In the genomic region with DNA sequence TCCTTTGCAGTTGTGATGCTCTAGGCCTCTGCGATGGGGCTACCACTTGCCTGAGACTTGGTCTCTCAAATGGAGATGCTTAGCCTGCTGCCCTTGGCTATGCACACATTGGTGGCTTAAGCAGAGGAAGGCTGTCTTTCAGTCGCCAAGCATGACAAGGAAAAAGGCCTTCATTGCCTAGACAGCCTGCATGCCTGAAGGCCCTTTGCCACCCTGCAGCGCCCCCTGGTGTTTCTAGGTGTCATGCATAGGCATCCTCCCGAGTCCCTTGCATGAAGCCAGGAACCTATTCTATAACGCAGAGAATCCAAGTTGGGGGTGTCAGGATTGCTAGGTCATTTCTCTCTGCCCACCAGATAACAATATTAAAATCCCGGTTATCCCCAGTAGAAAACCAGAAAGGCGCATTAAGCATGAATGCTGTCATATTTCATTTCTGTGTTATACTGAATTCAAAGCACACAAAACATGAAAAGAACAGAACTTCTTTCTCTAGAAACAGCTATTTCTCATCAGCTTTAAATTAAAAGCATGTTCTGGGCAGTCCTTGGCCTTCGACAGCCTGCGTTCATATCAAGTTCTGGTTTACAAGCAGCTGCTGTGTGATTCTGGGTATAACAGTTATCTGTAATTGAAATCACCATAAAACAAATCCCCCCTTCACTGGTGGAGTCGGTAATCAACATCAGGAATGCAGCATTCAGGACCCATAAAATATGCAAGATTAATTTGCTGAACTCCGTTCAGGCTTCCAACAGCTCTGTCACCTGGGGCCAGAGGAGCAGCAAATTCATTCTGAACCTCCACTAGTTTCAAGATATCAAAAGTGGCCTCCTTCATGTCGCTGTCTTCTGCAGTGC, we compare ENCODE assay signal across 9 cellular contexts. TPM values are rescaled to one million over a fixed set of nuclear protein-coding genes. Genes with fewer than 3 reads are reported as not detected.
DNase-seq lines count a peak whose midpoint lies in the region; FAIRE-seq and TF ChIP-seq lines count a peak whose summit lies in the region.
"Had no signal": no experiment of that assay in that cellular context is flagged by ENCODE, and none has a peak within 500 bp of the region (broad histone marks: within the 10 kb centered on the region; RNA-seq: fewer than 3 reads in every experiment).

No MANE protein-coding gene starts in this region.

- no peaks in the 10 kb centered on the region for H3K9me2 ChIP-seq in DOHH2 (replicated peaks; ENCODE audit: control insufficient read depth, low read length)
- H3K9me2 ChIP-seq in PC-9 (ENCODE audit: insufficient read depth), result no peaks in the 10 kb centered on the region

- H3K4me3 Mint-ChIP-seq in astrocyte (ENCODE audit: unreplicated experiment), result no peak overlapping the region

- H2AFZ ChIP-seq in PC-9, result no peak overlapping the region
- no peak overlapping the region for H2AFZ ChIP-seq in astrocyte (ENCODE audit: low read depth, low read length)

- intact Hi-C loops in PC-9 (cut with micrococcal nuclease; ENCODE audit: unreplicated experiment), result no loop called here

- peak; percentile 80 for TF ChIP-seq RAD21 in Ishikawa (IDR thresholded peaks at IDR 0.05; ENCODE audit: low read depth)

- no peaks in the 10 kb centered on the region for H3K36me3 Mint-ChIP-seq in astrocyte (ENCODE audit: low read depth, unreplicated experiment)

- H3K79me2 ChIP-seq in DOHH2 (ENCODE audit: control insufficient read depth, low read length), result no peaks in the 10 kb centered on the region
- no peaks in the 10 kb centered on the region for H3K79me2 ChIP-seq in PC-9 (ENCODE audit: low read depth)
- H3K79me2 ChIP-seq in astrocyte (ENCODE audit: insufficient read depth, low read length), result no peaks in the 10 kb centered on the region

- H3K4me2 ChIP-seq in DOHH2 (ENCODE audit: low read length) (no peak overlapping the region), PC-9 (no peak overlapping the region), astrocyte (ENCODE audit: low read length) (no peak overlapping the region)

- no peaks in the 10 kb centered on the region for H3K4me1 Mint-ChIP-seq in astrocyte (ENCODE audit: low read depth, unreplicated experiment)

- peak; percentile 75 for DNase-seq in GM20000 (ENCODE audit: low spot score)
- peak; percentile 41 to 50 for DNase-seq in PC-9
- DNase-seq in astrocyte (ENCODE audit: low read depth), result peak; percentile 12
- peak; percentile 72 for DNase-seq in iPS DF 4.7 (ENCODE audit: extremely low read depth, low spot score)
- DNase-seq in stimulated activated CD4-positive, alpha-beta T cell treated with anti-CD3 and anti-CD28 coated beads, Interleukin-15, amount 100 ng/mL, for 24 hours, result peak; percentile 63
- DNase-seq in central memory CD4-positive, alpha-beta T cell, result no peak

- no peaks in the 10 kb centered on the region for H4K20me1 ChIP-seq in DOHH2 (ENCODE audit: control insufficient read depth, insufficient read depth, low read depth, low read length)
- H4K20me1 ChIP-seq in PC-9 (ENCODE audit: insufficient read depth), result no peaks in the 10 kb centered on the region
- H4K20me1 ChIP-seq in astrocyte (ENCODE audit: insufficient read depth, low read length), result no peaks in the 10 kb centered on the region

- no peak for TF ChIP-seq EP300 in Ishikawa (IDR thresholded peaks at IDR 0.05; ENCODE audit: borderline replicate concordance)

- no peaks in the 10 kb centered on the region for H3K36me3 ChIP-seq in DOHH2 (ENCODE audit: control insufficient read depth, low read length)
- no peaks in the 10 kb centered on the region for H3K36me3 ChIP-seq in PC-9 (ENCODE audit: low read depth)
- no peaks in the 10 kb centered on the region for H3K36me3 ChIP-seq in astrocyte (ENCODE audit: insufficient read depth, low read length)

- H3F3A ChIP-seq in DOHH2 (ENCODE audit: control insufficient read depth, insufficient read depth) (no peaks in the 10 kb centered on the region), PC-9 (ENCODE audit: insufficient read depth, low read depth) (no peaks in the 10 kb centered on the region)

- H3K4me3 ChIP-seq in DOHH2 (ENCODE audit: low read length), result no peak overlapping the region
- no peak overlapping the region for H3K4me3 ChIP-seq in PC-9
- no peak overlapping the region for H3K4me3 ChIP-seq in astrocyte (ENCODE audit: insufficient read depth, low read depth, low read length)

- peaks cover 12% of the 10 kb centered on the region for H3K27me3 Mint-ChIP-seq in astrocyte (ENCODE audit: low read depth, unreplicated experiment)

- no peak overlapping the region for H3K9ac ChIP-seq in astrocyte (ENCODE audit: low read length)

- no peaks in the 10 kb centered on the region for H3K27me3 ChIP-seq in DOHH2 (ENCODE audit: control insufficient read depth, low read length)
- H3K27me3 ChIP-seq in PC-9 (ENCODE audit: insufficient read depth, low read depth), result no peaks in the 10 kb centered on the region
- no peaks in the 10 kb centered on the region for H3K27me3 ChIP-seq in astrocyte (ENCODE audit: insufficient read depth, low read length)

- H3K9me3 ChIP-seq in DOHH2 (ENCODE audit: control insufficient read depth, insufficient read depth, low read length) (no peaks in the 10 kb centered on the region), PC-9 (ENCODE audit: insufficient read depth, low read depth) (no peaks in the 10 kb centered on the region), astrocyte (ENCODE audit: insufficient read depth, low read depth, low read length) (no peaks in the 10 kb centered on the region)

- H3K27ac ChIP-seq in DOHH2 (ENCODE audit: low read depth, low read length), result no peak overlapping the region
- H3K27ac ChIP-seq in PC-9, result no peak overlapping the region
- no peak overlapping the region for H3K27ac ChIP-seq in astrocyte (ENCODE audit: low read depth, low read length)

- H3K4me1 ChIP-seq in DOHH2 (ENCODE audit: control insufficient read depth, low read length) (no peaks in the 10 kb centered on the region), PC-9 (replicated peaks; ENCODE audit: insufficient read depth) (no peaks in the 10 kb centered on the region), astrocyte (ENCODE audit: insufficient read depth, low read length) (no peaks in the 10 kb centered on the region)

- BruUV-seq in PC-9 (replicated peaks; lab: Mats Ljungman, UMichigan), result no TSS peak

- no peaks in the 10 kb centered on the region for H3K9me3 Mint-ChIP-seq in astrocyte (ENCODE audit: unreplicated experiment)

- POLR2A ChIA-PET in PC-9 (lab: Charles Lee; ENCODE audit: unreplicated experiment), result no interaction called here

- CTCF ChIA-PET in PC-9 (lab: Charles Lee), result no interaction called here

- H3K27ac Mint-ChIP-seq in astrocyte (ENCODE audit: unreplicated experiment), result no peak overlapping the region

- FAIRE-seq in astrocyte (lab: Jason Lieb, UNC), result no peak

- TF ChIP-seq CTCF in DOHH2 (IDR thresholded peaks at IDR 0.05; ENCODE audit: low read depth, low read length, poor library complexity, severe bottlenecking), result peak; percentile 93
- TF ChIP-seq CTCF in GM20000 (IDR thresholded peaks at IDR 0.05; ENCODE audit: extremely low read depth, missing control alignments), result peak; percentile 83
- TF ChIP-seq CTCF in PC-9 (conservative IDR thresholded peaks at IDR 0.05), result peak; percentile 80
- peak; percentile 66 for TF ChIP-seq CTCF in astrocyte (IDR thresholded peaks at IDR 0.05; ENCODE audit: insufficient read depth, low read depth, low read length)

TF ChIP-seq in Ishikawa, 13 proteins besides CTCF, POLR2A, EP300 and RAD21:
- TF ChIP-seq CEBPB (IDR thresholded peaks at IDR 0.05), result no peak
- TF ChIP-seq, protein P1, sequence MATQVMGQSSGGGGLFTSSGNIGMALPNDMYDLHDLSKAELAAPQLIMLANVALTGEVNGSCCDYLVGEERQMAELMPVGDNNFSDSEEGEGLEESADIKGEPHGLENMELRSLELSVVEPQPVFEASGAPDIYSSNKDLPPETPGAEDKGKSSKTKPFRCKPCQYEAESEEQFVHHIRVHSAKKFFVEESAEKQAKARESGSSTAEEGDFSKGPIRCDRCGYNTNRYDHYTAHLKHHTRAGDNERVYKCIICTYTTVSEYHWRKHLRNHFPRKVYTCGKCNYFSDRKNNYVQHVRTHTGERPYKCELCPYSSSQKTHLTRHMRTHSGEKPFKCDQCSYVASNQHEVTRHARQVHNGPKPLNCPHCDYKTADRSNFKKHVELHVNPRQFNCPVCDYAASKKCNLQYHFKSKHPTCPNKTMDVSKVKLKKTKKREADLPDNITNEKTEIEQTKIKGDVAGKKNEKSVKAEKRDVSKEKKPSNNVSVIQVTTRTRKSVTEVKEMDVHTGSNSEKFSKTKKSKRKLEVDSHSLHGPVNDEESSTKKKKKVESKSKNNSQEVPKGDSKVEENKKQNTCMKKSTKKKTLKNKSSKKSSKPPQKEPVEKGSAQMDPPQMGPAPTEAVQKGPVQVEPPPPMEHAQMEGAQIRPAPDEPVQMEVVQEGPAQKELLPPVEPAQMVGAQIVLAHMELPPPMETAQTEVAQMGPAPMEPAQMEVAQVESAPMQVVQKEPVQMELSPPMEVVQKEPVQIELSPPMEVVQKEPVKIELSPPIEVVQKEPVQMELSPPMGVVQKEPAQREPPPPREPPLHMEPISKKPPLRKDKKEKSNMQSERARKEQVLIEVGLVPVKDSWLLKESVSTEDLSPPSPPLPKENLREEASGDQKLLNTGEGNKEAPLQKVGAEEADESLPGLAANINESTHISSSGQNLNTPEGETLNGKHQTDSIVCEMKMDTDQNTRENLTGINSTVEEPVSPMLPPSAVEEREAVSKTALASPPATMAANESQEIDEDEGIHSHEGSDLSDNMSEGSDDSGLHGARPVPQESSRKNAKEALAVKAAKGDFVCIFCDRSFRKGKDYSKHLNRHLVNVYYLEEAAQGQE (IDR thresholded peaks at IDR 0.05; ENCODE audit: low read depth), result no peak
- TF ChIP-seq TAF1 (IDR thresholded peaks at IDR 0.05; ENCODE audit: low read depth), result no peak
- no peak for TF ChIP-seq NFIC (IDR thresholded peaks at IDR 0.05)
- TF ChIP-seq ZBTB7A (IDR thresholded peaks at IDR 0.05; ENCODE audit: low read depth), result no peak
- TF ChIP-seq FOXM1 (IDR thresholded peaks at IDR 0.05; ENCODE audit: borderline replicate concordance, low read depth), result no peak
- TF ChIP-seq EGR1 (IDR thresholded peaks at IDR 0.05), result no peak
- TF ChIP-seq, protein P2, sequence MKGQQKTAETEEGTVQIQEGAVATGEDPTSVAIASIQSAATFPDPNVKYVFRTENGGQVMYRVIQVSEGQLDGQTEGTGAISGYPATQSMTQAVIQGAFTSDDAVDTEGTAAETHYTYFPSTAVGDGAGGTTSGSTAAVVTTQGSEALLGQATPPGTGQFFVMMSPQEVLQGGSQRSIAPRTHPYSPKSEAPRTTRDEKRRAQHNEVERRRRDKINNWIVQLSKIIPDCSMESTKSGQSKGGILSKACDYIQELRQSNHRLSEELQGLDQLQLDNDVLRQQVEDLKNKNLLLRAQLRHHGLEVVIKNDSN (IDR thresholded peaks at IDR 0.05), result no peak
- TF ChIP-seq CREB1 (IDR thresholded peaks at IDR 0.05; ENCODE audit: low read depth), result no peak
- TF ChIP-seq TCF12 (IDR thresholded peaks at IDR 0.05; ENCODE audit: low read depth), result no peak
- TF ChIP-seq, protein P3, sequence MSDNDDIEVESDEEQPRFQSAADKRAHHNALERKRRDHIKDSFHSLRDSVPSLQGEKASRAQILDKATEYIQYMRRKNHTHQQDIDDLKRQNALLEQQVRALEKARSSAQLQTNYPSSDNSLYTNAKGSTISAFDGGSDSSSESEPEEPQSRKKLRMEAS (IDR thresholded peaks at IDR 0.05), result no peak
- no peak for TF ChIP-seq YY1 (IDR thresholded peaks at IDR 0.05; ENCODE audit: low read depth)
- TF ChIP-seq TEAD4 (IDR thresholded peaks at IDR 0.05), result no peak

RNA-seq across cellular contexts. Expression of a gene that starts 59.7 kb away (rescaled TPM):
- total RNA-seq in PC-9 (2021) (not detected in 2 replicates), astrocyte (not detected in 2 replicates)
- total RNA-seq: activated CD8-positive, alpha-beta memory T cell treated with anti-CD3 and anti-CD28 coated beads for 36 hours had no signal
